35 cellular contexts compared by ENCODE assay signal in the genomic region with DNA sequence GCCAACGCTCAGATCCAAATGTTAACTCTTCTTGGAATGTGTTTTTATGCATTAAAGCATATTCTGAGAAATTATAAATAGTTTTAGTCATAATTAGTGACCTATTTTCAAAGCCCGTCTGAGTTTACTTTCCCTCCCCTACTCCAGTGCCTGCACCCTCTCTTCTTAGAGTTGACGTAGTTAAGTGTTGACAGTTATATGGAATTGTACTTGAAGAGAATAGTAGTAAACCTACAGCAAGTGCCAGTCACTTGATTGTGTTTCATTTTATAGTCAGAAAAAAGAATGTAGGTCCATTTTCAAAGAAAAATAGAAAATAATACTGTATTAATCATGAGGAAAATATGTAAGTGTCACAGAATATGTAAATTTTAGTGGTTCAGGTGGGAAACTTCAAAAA. TPM values are rescaled to one million over a fixed set of nuclear protein-coding genes. Genes with fewer than 3 reads are reported as not detected.
DNase-seq lines count a peak whose midpoint lies in the region; ATAC-seq and TF ChIP-seq lines count a peak whose summit lies in the region.
"Had no signal": no experiment of that assay in that cellular context is flagged by ENCODE, and none has a peak within 500 bp of the region (broad histone marks: within the 10 kb centered on the region; RNA-seq: fewer than 3 reads in every experiment).

No MANE protein-coding gene starts in this region.

- peaks cover 7% of the 10 kb centered on the region for H3K4me1 Mint-ChIP-seq in activated CD4-positive, alpha-beta T cell treated with anti-CD3 and anti-CD28 coated beads, Interleukin-2, amount 10 ng/mL, durations not matched to agents 24 days and 14 days
- peaks cover 4% of the 10 kb centered on the region for H3K4me1 Mint-ChIP-seq in activated CD8-positive, alpha-beta memory T cell treated with anti-CD3 and anti-CD28 coated beads, Interleukin-2, amount 10 ng/mL, durations not matched to agents 7 days and 5 days
- H3K4me1 Mint-ChIP-seq: B cell had no signal

- no peaks in the 10 kb centered on the region for H3K9me3 ChIP-seq in left lung
- H3K9me3 ChIP-seq: A549, BE2C, BLaER1, Caco-2 had no signal

- ATAC-seq in activated CD8-positive, alpha-beta memory T cell treated with anti-CD3 and anti-CD28 coated beads, Interleukin-2, amount 10 ng/mL, durations not matched to agents 7 days and 5 days, result no peak
- ATAC-seq in left lung, result peak; percentile 61
- ATAC-seq: A549; CD8-positive, alpha-beta T cell had no signal

- no peaks in the 10 kb centered on the region for H3K27me3 Mint-ChIP-seq in activated CD4-positive, alpha-beta T cell treated with anti-CD3 and anti-CD28 coated beads, Interleukin-2, amount 10 ng/mL, durations not matched to agents 24 days and 14 days
- H3K27me3 Mint-ChIP-seq in activated CD8-positive, alpha-beta memory T cell treated with anti-CD3 and anti-CD28 coated beads, Interleukin-2, amount 10 ng/mL, durations not matched to agents 7 days and 5 days, result no peaks in the 10 kb centered on the region
- H3K27me3 Mint-ChIP-seq: B cell; CD4-positive, alpha-beta memory T cell; CD4-positive, alpha-beta T cell; CD4-positive, CD25-positive, alpha-beta regulatory T cell; CD8-positive, alpha-beta memory T cell had no signal

- no peaks in the 10 kb centered on the region for H3K4me1 ChIP-seq in left lung
- H3K4me1 ChIP-seq: A549, BE2C, Caco-2 had no signal

- H3K36me3 Mint-ChIP-seq in activated CD4-positive, alpha-beta T cell treated with anti-CD3 and anti-CD28 coated beads, Interleukin-2, amount 10 ng/mL, durations not matched to agents 24 days and 14 days (ENCODE audit: low read depth), result peaks cover 77% of the 10 kb centered on the region
- peaks cover 86% of the 10 kb centered on the region for H3K36me3 Mint-ChIP-seq in activated CD8-positive, alpha-beta memory T cell treated with anti-CD3 and anti-CD28 coated beads, Interleukin-2, amount 10 ng/mL, durations not matched to agents 7 days and 5 days

- H3K4me3 ChIP-seq in left lung, result no peak overlapping the region
- H3K4me3 ChIP-seq: A549; BLaER1; BLaER1 treated with 17β-estradiol and CSF1 and Interleukin-3, amounts not matched to agents 10 nM and 100 nM had no signal

- H3K4me3 Mint-ChIP-seq in activated CD4-positive, alpha-beta T cell treated with anti-CD3 and anti-CD28 coated beads, Interleukin-2, amount 10 ng/mL, durations not matched to agents 24 days and 14 days, result no peak overlapping the region
- H3K4me3 Mint-ChIP-seq in activated CD8-positive, alpha-beta memory T cell treated with anti-CD3 and anti-CD28 coated beads, Interleukin-2, amount 10 ng/mL, durations not matched to agents 7 days and 5 days, result no peak overlapping the region
- H3K4me3 Mint-ChIP-seq: B cell; CD14-positive monocyte; CD4-positive, alpha-beta memory T cell; CD4-positive, alpha-beta T cell; CD4-positive, CD25-positive, alpha-beta regulatory T cell; CD8-positive, alpha-beta T cell had no signal

- no peaks in the 10 kb centered on the region for H3K27me3 ChIP-seq in left lung
- H3K27me3 ChIP-seq: BE2C; BLaER1; BLaER1 treated with 17β-estradiol and CSF1 and Interleukin-3, amounts not matched to agents 10 nM and 100 nM had no signal

- peak; percentile 19 for DNase-seq in activated CD4-positive, alpha-beta T cell treated with anti-CD3 and anti-CD28 coated beads, Interleukin-2, amount 10 ng/mL, durations not matched to agents 24 days and 14 days
- no peak for DNase-seq in activated CD4-positive, alpha-beta T cell treated with anti-CD3 and anti-CD28 coated beads for 48 hours
- no peak for DNase-seq in activated CD8-positive, alpha-beta memory T cell treated with anti-CD3 and anti-CD28 coated beads, Interleukin-2, amount 10 ng/mL, durations not matched to agents 7 days and 5 days
- DNase-seq in activated CD8-positive, alpha-beta memory T cell treated with anti-CD3 and anti-CD28 coated beads for 24 hours, result no peak
- no peak for DNase-seq in HEK293T (ENCODE audit: extremely low spot score)
- no peak for DNase-seq in left lung
- no peak for DNase-seq in effector CD8-positive, alpha-beta T cell (lab: John Stamatoyannopoulos, UW)
- DNase-seq in head of caudate nucleus, result no peak
- DNase-seq: 8988T; ACHN; AML-193; BE2C; C1 segment of cervical spinal cord; Caco-2; Calu3; CD4-positive, alpha-beta memory T cell; CD4-positive, alpha-beta T cell; CD4-positive, CD25-positive, alpha-beta regulatory T cell; CD8-positive, alpha-beta memory T cell; CD8-positive, alpha-beta T cell; COR-L47; DMS 273 treated with DMSO at 0.1 percent for 48 hours; DMS153; DMS53; DMS79; DMS79 treated with DMSO at 0.1 percent for 48 hours; DND-41; EL had no signal

- peaks cover 0 to 89% of the 10 kb centered on the region in 2 donors for H3K36me3 ChIP-seq in left lung
- H3K36me3 ChIP-seq: BE2C had no signal

- H3K9me3 Mint-ChIP-seq in activated CD4-positive, alpha-beta T cell treated with anti-CD3 and anti-CD28 coated beads, Interleukin-2, amount 10 ng/mL, durations not matched to agents 24 days and 14 days, result no peaks in the 10 kb centered on the region
- no peaks in the 10 kb centered on the region for H3K9me3 Mint-ChIP-seq in activated CD8-positive, alpha-beta memory T cell treated with anti-CD3 and anti-CD28 coated beads, Interleukin-2, amount 10 ng/mL, durations not matched to agents 7 days and 5 days (ENCODE audit: low read depth)
- H3K9me3 Mint-ChIP-seq: CD14-positive monocyte; CD4-positive, alpha-beta memory T cell; CD4-positive, alpha-beta T cell; CD4-positive, CD25-positive, alpha-beta regulatory T cell; CD8-positive, alpha-beta memory T cell; CD8-positive, alpha-beta T cell had no signal

- TF ChIP-seq CTCF in left lung (IDR thresholded peaks at IDR 0.05), result no peak

- no peak overlapping the region for H3K27ac ChIP-seq in left lung
- H3K27ac ChIP-seq: 22Rv1; A549; BLaER1; BLaER1 treated with 17β-estradiol and CSF1 and Interleukin-3, amounts not matched to agents 10 nM and 100 nM; C4-2B had no signal

- intact Hi-C loops in activated CD4-positive, alpha-beta T cell treated with anti-CD3 and anti-CD28 coated beads, Interleukin-2, amount 10 ng/mL, durations not matched to agents 24 days and 14 days (cut with micrococcal nuclease), result no loop called here
- intact Hi-C loops in left lung (cut with DNase I) (no loop called here), head of caudate nucleus (cut with DNase I) (no loop called here)

- CTCF ChIA-PET in activated CD8-positive, alpha-beta memory T cell treated with anti-CD3 and anti-CD28 coated beads, Interleukin-2, amount 10 ng/mL, durations not matched to agents 7 days and 5 days (lab: Charles Lee), result no interaction called here
- CTCF ChIA-PET in HEK293T (lab: Yijun Ruan, JAX), result no interaction called here

- POLR2A ChIA-PET in HEK293T (lab: Yijun Ruan, JAX), result no interaction called here

- H3K27ac Mint-ChIP-seq in activated CD4-positive, alpha-beta T cell treated with anti-CD3 and anti-CD28 coated beads, Interleukin-2, amount 10 ng/mL, durations not matched to agents 24 days and 14 days, result no peak overlapping the region
- peak overlapping the region; percentile 11 for H3K27ac Mint-ChIP-seq in activated CD8-positive, alpha-beta memory T cell treated with anti-CD3 and anti-CD28 coated beads, Interleukin-2, amount 10 ng/mL, durations not matched to agents 7 days and 5 days
- H3K27ac Mint-ChIP-seq: B cell; CD14-positive monocyte; CD4-positive, alpha-beta memory T cell; CD4-positive, alpha-beta T cell; CD4-positive, CD25-positive, alpha-beta regulatory T cell; CD8-positive, alpha-beta T cell had no signal

TF ChIP-seq in HEK293T, 16 proteins besides CTCF, POLR2A, EP300 and RAD21:
- peak; percentile 59; the same call in 1 of the 2 replicates for TF ChIP-seq PKNOX1 (IDR thresholded peaks at IDR 0.05)
- TF ChIP-seq HDGF (IDR thresholded peaks at IDR 0.05; ENCODE audit: borderline replicate concordance), result no peak

RNA-seq across cellular contexts. Expression of gene ZCCHC2, which starts 41.2 kb away (rescaled TPM):
- 47.0 and 52.8 TPM in 2 replicates for total RNA-seq in activated CD4-positive, alpha-beta T cell treated with anti-CD3 and anti-CD28 coated beads, Interleukin-2, amount 10 ng/mL, durations not matched to agents 24 days and 14 days
- 10 to 100 TPM; 45.7 to 71.8 TPM for total RNA-seq in activated CD8-positive, alpha-beta memory T cell treated with anti-CD3 and anti-CD28 coated beads, Interleukin-2, amount 10 ng/mL, durations not matched to agents 7 days and 5 days
- 10 to 100 TPM; 25.1 to 34.5 TPM for total RNA-seq in left lung
